Comparison of ENCODE assay signal across 5 cellular contexts in genomic region chr11:21894492-21894891, GRCh38.
"Had no signal": no experiment of that assay in that cellular context is flagged by ENCODE, and none has a peak within 500 bp of the region (broad histone marks: within the 10 kb centered on the region; RNA-seq: fewer than 3 reads in every experiment).

No MANE protein-coding gene starts in this region.

- H3K27ac ChIP-seq: HL-60 had no signal

- H3K4me3 ChIP-seq: GM23338 had no signal

- ATAC-seq: GM23338, HepG2 had no signal

- DNase-seq: H9, HCEC 1CT had no signal
